Comparison of ENCODE assay signal across 9 cellular contexts in genomic region chr2:159891917-159892691, GRCh38. TPM values are rescaled to one million over a fixed set of nuclear protein-coding genes. Genes with fewer than 3 reads are reported as not detected.
DNase-seq lines count a peak whose midpoint lies in the region; ATAC-seq and TF ChIP-seq lines count a peak whose summit lies in the region.
"Had no signal": no experiment of that assay in that cellular context is flagged by ENCODE, and none has a peak within 500 bp of the region (broad histone marks: within the 10 kb centered on the region; RNA-seq: fewer than 3 reads in every experiment).

No MANE protein-coding gene starts in this region.

- intact Hi-C loops in left colon (cut with DNase I, micrococcal nuclease) (no loop called here), natural killer cell (cut with micrococcal nuclease) (no loop called here)

- ATAC-seq in HG02798 (IDR thresholded peaks at IDR 0.05; ENCODE audit: poor library complexity, unreplicated experiment) (peak; percentile 22), WTC11 (peak; percentile 67), left colon (peak; percentile 66), GM18868 (IDR thresholded peaks at IDR 0.05; ENCODE audit: unreplicated experiment) (no peak), natural killer cell (no peak)

- TF ChIP-seq CTCF in WTC11 (IDR thresholded peaks at IDR 0.05) = no peak
- TF ChIP-seq CTCF in natural killer cell (IDR thresholded peaks at IDR 0.05) = no peak

- H3K27ac Mint-ChIP-seq in WTC11 (no peak overlapping the region), natural killer cell (no peak overlapping the region)

- POLR2A ChIA-PET in WTC11 (lab: Charles Lee) = no interaction called here

- no peaks in the 10 kb centered on the region for H3K36me3 Mint-ChIP-seq in WTC11
- H3K36me3 Mint-ChIP-seq in natural killer cell = peaks cover 15% of the 10 kb centered on the region

- no peaks in the 10 kb centered on the region for H3K9me3 Mint-ChIP-seq in WTC11
- H3K9me3 Mint-ChIP-seq in natural killer cell = no peaks in the 10 kb centered on the region

- H3K4me1 Mint-ChIP-seq in WTC11 = peaks cover 11% of the 10 kb centered on the region
- H3K4me1 Mint-ChIP-seq in natural killer cell = peaks cover 10 to 19% of the 10 kb centered on the region in 2 donors

- H3K4me3 Mint-ChIP-seq in WTC11 (no peak overlapping the region), natural killer cell (no peak overlapping the region)

- CTCF ChIA-PET in WTC11 (lab: Charles Lee) = no interaction called here

- H3K27me3 Mint-ChIP-seq in WTC11 (ENCODE audit: low read depth) (no peaks in the 10 kb centered on the region), natural killer cell (ENCODE audit: low read depth in 2 of 2) (no peaks in the 10 kb centered on the region)

- DNase-seq in GM04503 (ENCODE audit: low read depth) (peak; percentile 28), WTC11 (ENCODE audit: low spot score) (no peak), left colon (no peak), DMS79 treated with DMSO at 0.1 percent for 48 hours (lab: John Stamatoyannopoulos, UW) (no peak), natural killer cell (no peak), NCI-H1105 (lab: John Stamatoyannopoulos, UW) (no peak)
- DNase-seq: left cardiac atrium had no signal

TF ChIP-seq in WTC11, 78 proteins besides CTCF, POLR2A, EP300 and RAD21:
- TF ChIP-seq CBFB (CRISPR knock-in tag; IDR thresholded peaks at IDR 0.05; ENCODE audit: low read depth) = no peak
- TF ChIP-seq ESRRA (CRISPR knock-in tag; IDR thresholded peaks at IDR 0.05; ENCODE audit: borderline replicate concordance) = no peak
- TF ChIP-seq FOXJ3 (CRISPR knock-in tag; IDR thresholded peaks at IDR 0.05; ENCODE audit: borderline replicate concordance) = no peak
- TF ChIP-seq PREB (CRISPR knock-in tag; IDR thresholded peaks at IDR 0.05; ENCODE audit: borderline replicate concordance) = no peak
- TF ChIP-seq RORB (CRISPR knock-in tag; IDR thresholded peaks at IDR 0.05) = no peak
- TF ChIP-seq GRHL2 (CRISPR knock-in tag; IDR thresholded peaks at IDR 0.05; ENCODE audit: insufficient replicate concordance, severe bottlenecking) = no peak
- TF ChIP-seq NR2C2 (CRISPR knock-in tag; IDR thresholded peaks at IDR 0.05) = no peak
- TF ChIP-seq STAT6 (CRISPR knock-in tag; conservative IDR thresholded peaks at IDR 0.05; ENCODE audit: low read depth) = no peak
- no peak for TF ChIP-seq NR1H2 (CRISPR knock-in tag; IDR thresholded peaks at IDR 0.05)
- TF ChIP-seq SMAD4 (CRISPR knock-in tag; IDR thresholded peaks at IDR 0.05) = no peak
- no peak for TF ChIP-seq ATF1 (CRISPR knock-in tag; IDR thresholded peaks at IDR 0.05)
- TF ChIP-seq, protein P1, sequence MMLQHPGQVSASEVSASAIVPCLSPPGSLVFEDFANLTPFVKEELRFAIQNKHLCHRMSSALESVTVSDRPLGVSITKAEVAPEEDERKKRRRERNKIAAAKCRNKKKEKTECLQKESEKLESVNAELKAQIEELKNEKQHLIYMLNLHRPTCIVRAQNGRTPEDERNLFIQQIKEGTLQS (CRISPR knock-in tag; conservative IDR thresholded peaks at IDR 0.05) = no peak
- TF ChIP-seq MXD4 (CRISPR knock-in tag; IDR thresholded peaks at IDR 0.05; ENCODE audit: borderline replicate concordance) = no peak
- no peak for TF ChIP-seq NFYB (CRISPR knock-in tag; conservative IDR thresholded peaks at IDR 0.05; ENCODE audit: low read depth)
TF ChIP-seq in WTC11: peak in this region for 0.

RNA-seq across cellular contexts. Expression of gene LY75, which starts 12.5 kb away (rescaled TPM):
- total RNA-seq in WTC11 (2021) (1.9 to 3.3 TPM (median 2.6 TPM) in 3 replicates), left colon (10 to 100 TPM; 34.9 to 55.9 TPM), natural killer cell (10 to 100 TPM; 32.7 to 41.1 (median 40.9) TPM)

Comparison
In these comparisons a context has a peak if more than half of its experiments do, and no peak if none do; other contexts are left out.
1. ATAC-seq: peak in HG02798 (single experiment), WTC11 (single experiment) and left colon (single experiment); none in GM18868 (single experiment) and natural killer cell (0 of 3).